In genomic region chr10:15168296-15168780, GRCh38 we compare ENCODE assay signal across 1 cellular context.
TF ChIP-seq lines count a peak whose summit lies in the region.

Gene NMT2, minus strand, starts transcription at chr10:15168693. Its CDS starts 81 bp downstream, at chr10:15168612.

TF ChIP-seq in HepG2, 621 proteins besides CTCF, POLR2A, EP300 and RAD21 (continued from another document and continues in another):
- no peak for TF ChIP-seq MZF1 (CRISPR knock-in tag; IDR thresholded peaks at IDR 0.05; ENCODE audit: borderline replicate concordance)
- no peak for TF ChIP-seq ZNF605 (CRISPR knock-in tag; IDR thresholded peaks at IDR 0.05)
- TF ChIP-seq ETV6 (CRISPR knock-in tag; conservative IDR thresholded peaks at IDR 0.05) = no peak
- TF ChIP-seq ZBTB14 (CRISPR knock-in tag; IDR thresholded peaks at IDR 0.05) = peak; percentile 40; the same call in 1 of the 2 replicates
- TF ChIP-seq ZFP90 (CRISPR knock-in tag; IDR thresholded peaks at IDR 0.05; ENCODE audit: borderline replicate concordance) = no peak
- TF ChIP-seq XBP1 (CRISPR knock-in tag; IDR thresholded peaks at IDR 0.05) = no peak
- no peak for TF ChIP-seq ZNF281 (CRISPR knock-in tag; IDR thresholded peaks at IDR 0.05; ENCODE audit: borderline replicate concordance)
- peak; percentile 9; the same call in 1 of the 2 replicates for TF ChIP-seq TBX2 (CRISPR knock-in tag; IDR thresholded peaks at IDR 0.05; ENCODE audit: borderline replicate concordance)
- no peak for TF ChIP-seq ZSCAN30 (CRISPR knock-in tag; IDR thresholded peaks at IDR 0.05)
- TF ChIP-seq ZNF263 (CRISPR knock-in tag; IDR thresholded peaks at IDR 0.05) = 0 out of 2 replicates have a peak, but pooled peaks have one; percentile 41
- peak; percentile 10; the same call in 1 of the 2 replicates for TF ChIP-seq HNF4A (CRISPR knock-in tag; IDR thresholded peaks at IDR 0.05)
- no peak for TF ChIP-seq RBAK (CRISPR knock-in tag; IDR thresholded peaks at IDR 0.05)
- TF ChIP-seq REL (CRISPR knock-in tag; conservative IDR thresholded peaks at IDR 0.05) = peak; percentile 88; the same call in 1 of the 2 replicates
- TF ChIP-seq ZBTB39 (CRISPR knock-in tag; IDR thresholded peaks at IDR 0.05) = no peak
- TF ChIP-seq SP5 (CRISPR knock-in tag; IDR thresholded peaks at IDR 0.05; ENCODE audit: borderline replicate concordance, low read depth) = peak; percentile 55; the same call in 1 of the 2 replicates
- TF ChIP-seq ZNF503 (CRISPR knock-in tag; IDR thresholded peaks at IDR 0.05) = peak; percentile 29; the same call in 1 of the 2 replicates
- TF ChIP-seq ZBTB44 (CRISPR knock-in tag; IDR thresholded peaks at IDR 0.05) = no peak
- peak; percentile 88 for TF ChIP-seq TAF1 (CRISPR knock-in tag; IDR thresholded peaks at IDR 0.05)
- no peak for TF ChIP-seq MLX (CRISPR knock-in tag; IDR thresholded peaks at IDR 0.05)
- TF ChIP-seq ZNF883 (CRISPR knock-in tag; IDR thresholded peaks at IDR 0.05; ENCODE audit: not compliant biosample characterization) = peak; percentile 17
- no peak for TF ChIP-seq EHMT2 (IDR thresholded peaks at IDR 0.05; ENCODE audit: borderline replicate concordance, low read depth, low read length)
- TF ChIP-seq CC2D1A (CRISPR knock-in tag; IDR thresholded peaks at IDR 0.05) = no peak
- no peak for TF ChIP-seq ZNF20 (CRISPR knock-in tag; IDR thresholded peaks at IDR 0.05)
- TF ChIP-seq ZKSCAN1 (IDR thresholded peaks at IDR 0.05; ENCODE audit: low read length) = no peak
- TF ChIP-seq ZNF704 (CRISPR knock-in tag; IDR thresholded peaks at IDR 0.05; ENCODE audit: borderline replicate concordance) = no peak
- peak; percentile 67; the same call in 1 of the 2 replicates for TF ChIP-seq ZNF607 (CRISPR knock-in tag; IDR thresholded peaks at IDR 0.05; ENCODE audit: borderline replicate concordance)
- no peak for TF ChIP-seq STAT6 (CRISPR knock-in tag; IDR thresholded peaks at IDR 0.05; ENCODE audit: borderline replicate concordance)
- no peak for TF ChIP-seq CHD2 (IDR thresholded peaks at IDR 0.05; ENCODE audit: low read depth, low read length)
- peak; percentile 18 for TF ChIP-seq SKI (IDR thresholded peaks at IDR 0.05; ENCODE audit: partially characterized antibody)
- TF ChIP-seq NKX3-1 (CRISPR knock-in tag; IDR thresholded peaks at IDR 0.05) = no peak
- no peak for TF ChIP-seq ZNF557 (CRISPR knock-in tag; IDR thresholded peaks at IDR 0.05)
- no peak for TF ChIP-seq SP1 (IDR thresholded peaks at IDR 0.05)
- TF ChIP-seq SP1 (CRISPR knock-in tag; IDR thresholded peaks at IDR 0.05) = peak; percentile 83
- TF ChIP-seq PHF5A (CRISPR knock-in tag; IDR thresholded peaks at IDR 0.05; ENCODE audit: low read depth, unreplicated experiment) = no peak
- no peak for TF ChIP-seq NONO (IDR thresholded peaks at IDR 0.05)
- peak; percentile 69 for TF ChIP-seq NONO (CRISPR knock-in tag; conservative IDR thresholded peaks at IDR 0.05)
- 0 out of 2 replicates have a peak, but pooled peaks have one; percentile 32 for TF ChIP-seq ZNF841 (CRISPR knock-in tag; IDR thresholded peaks at IDR 0.05; ENCODE audit: borderline replicate concordance)
- 0 out of 2 replicates have a peak, but pooled peaks have one; percentile 40 for TF ChIP-seq SKIL (CRISPR knock-in tag; IDR thresholded peaks at IDR 0.05; ENCODE audit: borderline replicate concordance)
- no peak for TF ChIP-seq GTF3A (CRISPR knock-in tag; conservative IDR thresholded peaks at IDR 0.05)
- peak; percentile 14; the same call in 1 of the 2 replicates for TF ChIP-seq PATZ1 (CRISPR knock-in tag; IDR thresholded peaks at IDR 0.05)
- no peak for TF ChIP-seq KDM1A (CRISPR knock-in tag; IDR thresholded peaks at IDR 0.05)
- TF ChIP-seq ZNF629 (CRISPR knock-in tag; conservative IDR thresholded peaks at IDR 0.05) = 0 out of 2 replicates have a peak, but pooled peaks have one; percentile 5
- TF ChIP-seq MXD3 (CRISPR knock-in tag; IDR thresholded peaks at IDR 0.05) = peak; percentile 51; the same call in 1 of the 2 replicates
- 0 out of 2 replicates have a peak, but pooled peaks have one; percentile 63 for TF ChIP-seq ZNF780A (CRISPR knock-in tag; IDR thresholded peaks at IDR 0.05)
